In genomic region chr13:112606125-112607001, GRCh38 we compare ENCODE assay signal across 8 cellular contexts. TPM values are rescaled to one million over a fixed set of nuclear protein-coding genes. Genes with fewer than 3 reads are reported as not detected.
DNase-seq lines count a peak whose midpoint lies in the region; ATAC-seq and TF ChIP-seq lines count a peak whose summit lies in the region.

No MANE protein-coding gene starts in this region.

- H3K4me3 ChIP-seq in HUES6 (ENCODE audit: low read depth, low read length) (peak overlapping the region; percentile 71), PC-3 (ENCODE audit: low read length) (peak overlapping the region; percentile 66), muscle layer of duodenum (ENCODE audit: low read depth in 1 of 2, low read length in 2 of 2) (peak overlapping the region; percentile 63 to 77)

- H3K9me3 Mint-ChIP-seq in activated T-cell treated with anti-CD3 and anti-CD28 coated beads, Interleukin-2, amount 50 U/mL, for 4 hours, result no peaks in the 10 kb centered on the region

- no peaks in the 10 kb centered on the region for H3K79me2 ChIP-seq in PC-3 (ENCODE audit: low read length)

- H3K36me3 Mint-ChIP-seq in activated T-cell treated with anti-CD3 and anti-CD28 coated beads, Interleukin-2, amount 50 U/mL, for 4 hours (ENCODE audit: insufficient read depth), result no peaks in the 10 kb centered on the region

- H4K20me1 ChIP-seq in PC-3 (ENCODE audit: low read length), result no peaks in the 10 kb centered on the region

- H3K27me3 Mint-ChIP-seq in activated T-cell treated with anti-CD3 and anti-CD28 coated beads, Interleukin-2, amount 50 U/mL, for 4 hours (ENCODE audit: low read depth), result peaks cover 17% of the 10 kb centered on the region

- no peaks in the 10 kb centered on the region for H3K9me2 ChIP-seq in PC-3 (replicated peaks; ENCODE audit: low read length)

- H2AFZ ChIP-seq in PC-3 (ENCODE audit: low read length), result peak overlapping the region; percentile 94

- H3K36me3 ChIP-seq in HUES6 (ENCODE audit: control insufficient read depth, insufficient read depth, low read length) (no peaks in the 10 kb centered on the region), PC-3 (ENCODE audit: low read depth, low read length) (no peaks in the 10 kb centered on the region), muscle layer of duodenum (ENCODE audit: control insufficient read depth in 1 of 2, insufficient read depth in 2 of 2, low read length in 2 of 2) (no peaks in the 10 kb centered on the region)

- H3K4me2 ChIP-seq in PC-3 (ENCODE audit: low read length), result peak overlapping the region; percentile 89

- H3K9me3 ChIP-seq in HUES6 (ENCODE audit: control insufficient read depth, insufficient read depth, low read depth, low read length), result no peaks in the 10 kb centered on the region
- H3K9me3 ChIP-seq in PC-3 (ENCODE audit: low read length), result no peaks in the 10 kb centered on the region
- no peaks in the 10 kb centered on the region for H3K9me3 ChIP-seq in muscle layer of duodenum (ENCODE audit: control insufficient read depth in 1 of 2, low read length in 2 of 2)

- H3K27ac ChIP-seq in HUES6 (ENCODE audit: low read depth, low read length) (peak overlapping the region; percentile 54; the same call in 1 of the 2 replicates), PC-3 (ENCODE audit: low read length) (no peak overlapping the region), muscle layer of duodenum (ENCODE audit: low read length) (peak overlapping the region; percentile 46)

- intact Hi-C loops in PC-3 (cut with micrococcal nuclease), result loop anchor here (1.0 to 2.0 kb wide), 3 partner anchors 81 to 162 kb away; no protein-coding TSS in a partner anchor

- CTCF ChIA-PET in PC-3 (lab: Charles Lee), result interaction anchor here (0.6 kb wide), 1 partner anchor 119 kb away, joined by 4 read pairs; no protein-coding TSS in a partner anchor

- H3K9ac ChIP-seq in HUES6 (ENCODE audit: low read length) (peak overlapping the region; percentile 75), PC-3 (ENCODE audit: low read length) (peak overlapping the region; percentile 40)

- BruUV-seq in PC-3 (replicated peaks; lab: Mats Ljungman, UMichigan), result no TSS peak

- POLR2A ChIA-PET in PC-3 (lab: Charles Lee; ENCODE audit: unreplicated experiment), result no interaction called here

- peak overlapping the region; percentile 85 for H3K4me3 Mint-ChIP-seq in activated T-cell treated with anti-CD3 and anti-CD28 coated beads, Interleukin-2, amount 50 U/mL, for 4 hours

- H3K27me3 ChIP-seq in HUES6 (ENCODE audit: control insufficient read depth, insufficient read depth, low read length) (no peaks in the 10 kb centered on the region), PC-3 (ENCODE audit: low read length) (peaks cover 14% of the 10 kb centered on the region), muscle layer of duodenum (ENCODE audit: low read depth, low read length) (no peaks in the 10 kb centered on the region)

- DNase-seq in DMS 273 treated with DMSO at 0.1 percent for 48 hours (lab: John Stamatoyannopoulos, UW) (peak; percentile 55), PC-3 (peak; percentile 80)
- DNase-seq in activated T-cell treated with anti-CD3 and anti-CD28 coated beads, Interleukin-2, amount 50 U/mL, for 4 hours, result peak; percentile 86
- DNase-seq in stimulated activated CD8-positive, alpha-beta memory T cell treated with anti-CD3 and anti-CD28 coated beads, Interleukin-7, amount 100 ng/mL, for 1 hour (ENCODE audit: low read depth in 2 of 2), result peak; percentile 61 to 81

- peak; percentile 86 for TF ChIP-seq CTCF in PC-3 (conservative IDR thresholded peaks at IDR 0.05; ENCODE audit: low read depth, low read length)

- no peaks in the 10 kb centered on the region for H3F3A ChIP-seq in PC-3 (ENCODE audit: low read length, unreplicated experiment)

- H3K4me1 Mint-ChIP-seq in activated T-cell treated with anti-CD3 and anti-CD28 coated beads, Interleukin-2, amount 50 U/mL, for 4 hours (ENCODE audit: low read depth), result peaks cover 4% of the 10 kb centered on the region

- H3K4me1 ChIP-seq in HUES6 (ENCODE audit: control insufficient read depth, insufficient read depth, low read length) (no peaks in the 10 kb centered on the region), PC-3 (ENCODE audit: insufficient read depth, low read length) (no peaks in the 10 kb centered on the region), muscle layer of duodenum (ENCODE audit: control insufficient read depth in 1 of 2, insufficient read depth in 2 of 2, low read length in 2 of 2) (peaks cover 0 to 4% of the 10 kb centered on the region in 2 donors)

- ATAC-seq in GM21447 (IDR thresholded peaks at IDR 0.05; ENCODE audit: unreplicated experiment) (peak; percentile 99), PC-3 (peak; percentile 100), esophagus mucosa (peak; percentile 100)
- ATAC-seq in activated T-cell treated with anti-CD3 and anti-CD28 coated beads, Interleukin-2, amount 50 U/mL, for 4 hours, result peak; percentile 100

RNA-seq across cellular contexts. Expression of gene TUBGCP3, which starts 18.4 kb away (rescaled TPM):
- total RNA-seq in PC-3 (2014; rRNA removed), result 25.8 and 25.9 TPM in 2 replicates
- 10 to 100 TPM; 51.8 to 54.6 (median 52.5) TPM for total RNA-seq in activated T-cell treated with anti-CD3 and anti-CD28 coated beads, Interleukin-2, amount 50 U/mL, for 4 hours
- total RNA-seq in esophagus mucosa, result 20.6 TPM
